In genomic region chr3:3127432-3128010, GRCh38 we compare ENCODE assay signal across 8 cellular contexts.
DNase-seq lines count a peak whose midpoint lies in the region; ATAC-seq and TF ChIP-seq lines count a peak whose summit lies in the region.

No MANE protein-coding gene starts in this region.

- H3K4me1 Mint-ChIP-seq in activated naive CD4-positive, alpha-beta T cell treated with anti-CD3 and anti-CD28 coated beads, Interleukin-2, amount 50 U/mL, for 24 hours: peaks cover 39% of the 10 kb centered on the region

- peak overlapping the region; percentile 98 for H3K4me3 ChIP-seq in AG04449 (ENCODE audit: low read depth, low read length)
- peak overlapping the region; percentile 100 for H3K4me3 ChIP-seq in NT2/D1 (ENCODE audit: insufficient read length, low read depth)
- peak overlapping the region; percentile 84 for H3K4me3 ChIP-seq in iPS-18a (ENCODE audit: low read length)

- peaks cover 9% of the 10 kb centered on the region for H3K36me3 Mint-ChIP-seq in activated naive CD4-positive, alpha-beta T cell treated with anti-CD3 and anti-CD28 coated beads, Interleukin-2, amount 50 U/mL, for 24 hours

- no peaks in the 10 kb centered on the region for H3K27me3 Mint-ChIP-seq in activated naive CD4-positive, alpha-beta T cell treated with anti-CD3 and anti-CD28 coated beads, Interleukin-2, amount 50 U/mL, for 24 hours

- H3K27me3 ChIP-seq in NT2/D1 (ENCODE audit: insufficient read depth, insufficient read length) (no peaks in the 10 kb centered on the region), iPS-18a (ENCODE audit: control insufficient read depth, insufficient read depth, low read length) (no peaks in the 10 kb centered on the region)

- no peaks in the 10 kb centered on the region for H3K9me3 Mint-ChIP-seq in activated naive CD4-positive, alpha-beta T cell treated with anti-CD3 and anti-CD28 coated beads, Interleukin-2, amount 50 U/mL, for 24 hours

- H3K4me3 Mint-ChIP-seq in activated naive CD4-positive, alpha-beta T cell treated with anti-CD3 and anti-CD28 coated beads, Interleukin-2, amount 50 U/mL, for 24 hours: peak overlapping the region; percentile 99

- peak overlapping the region; percentile 82 for H3K27ac ChIP-seq in iPS-18a (ENCODE audit: low read length)

- CTCF ChIA-PET in AG04449 (lab: Yijun Ruan, JAX): no interaction called here

- TF ChIP-seq CTCF in AG04449 (IDR thresholded peaks at IDR 0.05; ENCODE audit: insufficient read depth, low read length, missing control alignments): no peak

- POLR2A ChIA-PET in AG04449 (lab: Yijun Ruan, JAX): no interaction called here

- DNase-seq in AG04449 (ENCODE audit: low read depth, low spot score): no peak
- no peak for DNase-seq in NT2/D1 (ENCODE audit: low read depth, low spot score)
- DNase-seq in stimulated activated CD4-positive, alpha-beta T cell treated with anti-CD3 and anti-CD28 coated beads, Interleukin-2, amount 100 ng/mL, for 48 hours: peak; percentile 34
- DNase-seq in DMS79 treated with DMSO at 0.1 percent for 48 hours (lab: John Stamatoyannopoulos, UW): no peak
- DNase-seq in CD1c-positive myeloid dendritic cell (ENCODE audit: extremely low spot score): no peak

- H3K4me1 ChIP-seq in NT2/D1 (ENCODE audit: insufficient read depth, insufficient read length) (peaks cover 2% of the 10 kb centered on the region), iPS-18a (ENCODE audit: control insufficient read depth, low read depth, low read length) (peaks cover 6% of the 10 kb centered on the region)

- peaks cover 8% of the 10 kb centered on the region; the same call in 1 of the 2 replicates for H3K9me3 ChIP-seq in NT2/D1 (ENCODE audit: insufficient read depth, low read length)
- no peaks in the 10 kb centered on the region for H3K9me3 ChIP-seq in iPS-18a (ENCODE audit: control insufficient read depth, low read depth, low read length)

- H3K36me3 ChIP-seq in NT2/D1 (ENCODE audit: insufficient read depth, insufficient read length, low read length) (peaks cover 31% of the 10 kb centered on the region), iPS-18a (ENCODE audit: control insufficient read depth, low read depth, low read length) (peaks cover 22% of the 10 kb centered on the region)

- ATAC-seq in GM19328 (IDR thresholded peaks at IDR 0.05; ENCODE audit: unreplicated experiment): peak; percentile 24

- H3K27ac Mint-ChIP-seq in activated naive CD4-positive, alpha-beta T cell treated with anti-CD3 and anti-CD28 coated beads, Interleukin-2, amount 50 U/mL, for 24 hours: peak overlapping the region; percentile 99

- peak overlapping the region; percentile 99 for H3K9ac ChIP-seq in NT2/D1 (ENCODE audit: insufficient read length, low read depth)
- H3K9ac ChIP-seq in iPS-18a (ENCODE audit: low read length): peak overlapping the region; percentile 96

Comparison
In these comparisons a context has a peak if more than half of its experiments do, and no peak if none do; other contexts are left out.
1. DNase-seq: peak in stimulated activated CD4-positive, alpha-beta T cell treated with anti-CD3 and anti-CD28 coated beads, Interleukin-2, amount 100 ng/mL, for 48 hours (2 of 2); none in AG04449 (single experiment), NT2/D1 (single experiment), DMS79 treated with DMSO at 0.1 percent for 48 hours (single experiment) and CD1c-positive myeloid dendritic cell (single experiment).
2. Peak in every context shown above with its lines, with median percentiles within 50 percentile points of each other: H3K4me3 ChIP-seq.